Comparison of ENCODE assay signal across 28 cellular contexts in genomic region chr5:142486020-142486419, GRCh38.
"Had no signal": no experiment of that assay in that cellular context is flagged by ENCODE, and none has a peak within 500 bp of the region (broad histone marks: within the 10 kb centered on the region; RNA-seq: fewer than 3 reads in every experiment).

No MANE protein-coding gene starts in this region.

- H3K27ac ChIP-seq: SJCRH30, SK-N-MC had no signal

- ATAC-seq: activated CD4-positive, alpha-beta T cell treated with anti-CD3 and anti-CD28 coated beads for 36 hours; activated CD4-positive, CD25-positive, alpha-beta regulatory T cell treated with anti-CD3 and anti-CD28 coated beads, Interleukin-2, amount 50 U/mL, for 24 hours; activated CD8-positive, alpha-beta T cell treated with anti-CD3 and anti-CD28 coated beads, Interleukin-2, amount 10 ng/mL, durations not matched to agents 7 days and 5 days; Panc1; WTC11 had no signal

- DNase-seq: activated CD4-positive, alpha-beta T cell treated with anti-CD3 and anti-CD28 coated beads for 36 hours; activated CD4-positive, alpha-beta T cell treated with anti-CD3 and anti-CD28 coated beads, Interleukin-2, amount 10 ng/mL, durations not matched to agents 7 days and 5 days; activated CD4-positive, alpha-beta T cell treated with anti-CD3 and anti-CD28 coated beads, Interleukin-2, amount 50 U/mL, for 48 hours; activated CD8-positive, alpha-beta T cell treated with anti-CD3 and anti-CD28 coated beads, Interleukin-2, amount 10 ng/mL, durations not matched to agents 7 days and 5 days; activated effector memory CD4-positive, alpha-beta T cell treated with Interleukin-2 at 50 U/mL for 16 hours; activated naive CD4-positive, alpha-beta T cell treated with anti-CD3 and anti-CD28 coated beads, Interleukin-2, amount 10 ng/mL, durations not matched to agents 7 days and 5 days; activated naive CD8-positive, alpha-beta T cell treated with anti-CD3 and anti-CD28 coated beads for 36 hours; activated T-cell treated with anti-CD3 and anti-CD28 coated beads, Interleukin-2, amount 50 U/mL, for 24 hours; amniotic stem cell; aorta; Karpas-422; KBM-7; NCI-H1048; NCI-H1105 treated with DMSO at 0.1 percent for 48 hours; NCI-H1436; NCI-H1694; NCI-H1930; NCI-H2081 treated with DMSO at 0.1 percent for 48 hours; NCI-H524 treated with DMSO at 0.1 percent for 48 hours; SHP77; SJCRH30 had no signal

- H3K27me3 ChIP-seq: SJCRH30 had no signal

- H3K4me1 Mint-ChIP-seq: activated CD4-positive, alpha-beta T cell treated with anti-CD3 and anti-CD28 coated beads, Interleukin-2, amount 10 ng/mL, durations not matched to agents 7 days and 5 days; activated naive CD4-positive, alpha-beta T cell treated with anti-CD3 and anti-CD28 coated beads, Interleukin-2, amount 10 ng/mL, durations not matched to agents 7 days and 5 days; activated naive CD8-positive, alpha-beta T cell treated with anti-CD3 and anti-CD28 coated beads for 36 hours had no signal

- H3K36me3 Mint-ChIP-seq: activated naive CD4-positive, alpha-beta T cell treated with anti-CD3 and anti-CD28 coated beads, Interleukin-2, amount 10 ng/mL, durations not matched to agents 7 days and 5 days had no signal

- H3K4me3 ChIP-seq: SJCRH30, SK-N-MC had no signal

- H3K9me3 Mint-ChIP-seq: T-helper 2 cell treated with Interferon-gamma antibody and Interleukin-4, amounts not matched to agents 5 μg/mL and 100 μg/mL, for 36 hours had no signal

- H3K27ac Mint-ChIP-seq: activated CD4-positive, alpha-beta T cell treated with anti-CD3 and anti-CD28 coated beads for 36 hours; activated CD4-positive, alpha-beta T cell treated with anti-CD3 and anti-CD28 coated beads, Interleukin-2, amount 10 ng/mL, durations not matched to agents 7 days and 5 days; activated CD8-positive, alpha-beta T cell treated with anti-CD3 and anti-CD28 coated beads, Interleukin-2, amount 10 ng/mL, durations not matched to agents 7 days and 5 days; activated naive CD4-positive, alpha-beta T cell treated with anti-CD3 and anti-CD28 coated beads, Interleukin-2, amount 10 ng/mL, durations not matched to agents 7 days and 5 days; activated naive CD8-positive, alpha-beta T cell treated with anti-CD3 and anti-CD28 coated beads for 36 hours; activated T-cell treated with anti-CD3 and anti-CD28 coated beads, Interleukin-2, amount 50 U/mL, for 24 hours; activated T-helper 1 cell treated with anti-CD3 and anti-CD28 coated beads, Interleukin-12 subunit alpha, Interleukin-12 subunit beta, Interleukin-2, Interleukin-4 antibody, amounts not matched to agents 30 ng/mL and 10 ng/mL and 1 ng/mL, durations not matched to agents 14 hours and 24 hours and 36 hours; T-helper 1 cell treated with Interleukin-12 subunit alpha and Interleukin-12 subunit beta and Interleukin-4 antibody, amounts not matched to agents 30 μg/mL and 1 μg/mL, for 36 hours; T-helper 2 cell treated with Interferon-gamma antibody and Interleukin-4, amounts not matched to agents 5 μg/mL and 100 μg/mL, for 36 hours; WTC11 had no signal

- H3K4me3 Mint-ChIP-seq: activated CD4-positive, alpha-beta T cell treated with anti-CD3 and anti-CD28 coated beads for 36 hours; activated CD4-positive, alpha-beta T cell treated with anti-CD3 and anti-CD28 coated beads, Interleukin-2, amount 10 ng/mL, durations not matched to agents 7 days and 5 days; activated CD8-positive, alpha-beta T cell treated with anti-CD3 and anti-CD28 coated beads, Interleukin-2, amount 10 ng/mL, durations not matched to agents 7 days and 5 days; activated naive CD4-positive, alpha-beta T cell treated with anti-CD3 and anti-CD28 coated beads, Interleukin-2, amount 10 ng/mL, durations not matched to agents 7 days and 5 days; activated naive CD8-positive, alpha-beta T cell treated with anti-CD3 and anti-CD28 coated beads for 36 hours; activated T-cell treated with anti-CD3 and anti-CD28 coated beads, Interleukin-2, amount 50 U/mL, for 24 hours; activated T-helper 1 cell treated with anti-CD3 and anti-CD28 coated beads, Interleukin-12 subunit alpha, Interleukin-12 subunit beta, Interleukin-2, Interleukin-4 antibody, amounts not matched to agents 30 ng/mL and 10 ng/mL and 1 ng/mL, durations not matched to agents 14 hours and 24 hours and 36 hours; T-helper 1 cell treated with Interleukin-12 subunit alpha and Interleukin-12 subunit beta and Interleukin-4 antibody, amounts not matched to agents 30 μg/mL and 1 μg/mL, for 36 hours; T-helper 2 cell treated with Interferon-gamma antibody and Interleukin-4, amounts not matched to agents 5 μg/mL and 100 μg/mL, for 36 hours; WTC11 had no signal

- H3K27me3 Mint-ChIP-seq: activated CD4-positive, alpha-beta T cell treated with anti-CD3 and anti-CD28 coated beads for 36 hours; activated CD4-positive, alpha-beta T cell treated with anti-CD3 and anti-CD28 coated beads, Interleukin-2, amount 10 ng/mL, durations not matched to agents 7 days and 5 days; activated T-cell treated with anti-CD3 and anti-CD28 coated beads, Interleukin-2, amount 50 U/mL, for 24 hours had no signal

- H3K36me3 ChIP-seq: SJCRH30 had no signal
